1 cellular context compared by ENCODE assay signal in genomic region chr22:21673534-21674321, GRCh38.
TF ChIP-seq lines count a peak whose summit lies in the region.

No MANE protein-coding gene starts in this region.

TF ChIP-seq in K562, 482 proteins besides CTCF, POLR2A, EP300 and RAD21 (continues in another document):
- no peak for TF ChIP-seq STAG1 (CRISPR knock-in tag; IDR thresholded peaks at IDR 0.05; ENCODE audit: borderline replicate concordance)
- no peak for TF ChIP-seq NCOA6 (IDR thresholded peaks at IDR 0.05)
- TF ChIP-seq ARID4B (CRISPR knock-in tag; IDR thresholded peaks at IDR 0.05), result no peak
- no peak for TF ChIP-seq ZBED1 (IDR thresholded peaks at IDR 0.05)
- no peak for TF ChIP-seq THRAP3 (IDR thresholded peaks at IDR 0.05; ENCODE audit: borderline replicate concordance)
- TF ChIP-seq L3MBTL2 (IDR thresholded peaks at IDR 0.05), result no peak
- no peak for TF ChIP-seq ZSCAN32 (CRISPR knock-in tag; IDR thresholded peaks at IDR 0.05)
- TF ChIP-seq NCOR1 (IDR thresholded peaks at IDR 0.05), result no peak
- no peak for TF ChIP-seq CEBPB (tag; IDR thresholded peaks at IDR 0.05)
- TF ChIP-seq AFF4 (CRISPR knock-in tag; IDR thresholded peaks at IDR 0.05), result no peak
- TF ChIP-seq ZNF184 (CRISPR knock-in tag; IDR thresholded peaks at IDR 0.05), result no peak
- TF ChIP-seq ESRRB (CRISPR knock-in tag; IDR thresholded peaks at IDR 0.05; ENCODE audit: borderline replicate concordance), result no peak
- TF ChIP-seq ATF7 (IDR thresholded peaks at IDR 0.05), result no peak
- no peak for TF ChIP-seq CBX2 (IDR thresholded peaks at IDR 0.05; ENCODE audit: insufficient read depth, low read length, poor library complexity, severe bottlenecking)
- TF ChIP-seq ARID3B (CRISPR knock-in tag; IDR thresholded peaks at IDR 0.05; ENCODE audit: borderline replicate concordance), result 0 out of 2 replicates have a peak, but pooled peaks have one; percentile 36
- no peak for TF ChIP-seq MBD1 (CRISPR knock-in tag; IDR thresholded peaks at IDR 0.05)
- TF ChIP-seq CGGBP1 (CRISPR knock-in tag; IDR thresholded peaks at IDR 0.05), result no peak
- no peak for TF ChIP-seq FOXA1 (IDR thresholded peaks at IDR 0.05; ENCODE audit: borderline replicate concordance)
- TF ChIP-seq PML (IDR thresholded peaks at IDR 0.05; ENCODE audit: low read length), result no peak
- TF ChIP-seq CHD2 (IDR thresholded peaks at IDR 0.05; ENCODE audit: low read depth, low read length), result 0 out of 2 replicates have a peak, but pooled peaks have one; percentile 1
- TF ChIP-seq SLC30A9 (CRISPR knock-in tag; IDR thresholded peaks at IDR 0.05), result no peak
- no peak for TF ChIP-seq ZBTB11 (CRISPR knock-in tag; IDR thresholded peaks at IDR 0.05)
- TF ChIP-seq ZNF165 (CRISPR knock-in tag; IDR thresholded peaks at IDR 0.05; ENCODE audit: borderline replicate concordance), result no peak
- no peak for TF ChIP-seq ILF3 (IDR thresholded peaks at IDR 0.05; ENCODE audit: borderline replicate concordance)
- no peak for TF ChIP-seq OTX1 (CRISPR knock-in tag; IDR thresholded peaks at IDR 0.05)
- peak; percentile 34 for TF ChIP-seq SMAD1 (IDR thresholded peaks at IDR 0.05; ENCODE audit: low read depth, low read length, partially characterized antibody)
- TF ChIP-seq ELF4 (CRISPR knock-in tag; IDR thresholded peaks at IDR 0.05), result no peak
- TF ChIP-seq ZNF695 (CRISPR knock-in tag; IDR thresholded peaks at IDR 0.05), result no peak
- TF ChIP-seq GTF3C2 (IDR thresholded peaks at IDR 0.05; ENCODE audit: borderline replicate concordance, extremely low read depth, insufficient read length), result no peak
- no peak for TF ChIP-seq HSF4 (CRISPR knock-in tag; IDR thresholded peaks at IDR 0.05; ENCODE audit: borderline replicate concordance)
- TF ChIP-seq CAMTA2 (CRISPR knock-in tag; conservative IDR thresholded peaks at IDR 0.05), result no peak
- peak in 1 of 2 experiments; percentile 48; a peak in 1 of 4 replicates for TF ChIP-seq TBL1XR1 (IDR thresholded peaks at IDR 0.05; ENCODE audit: low read length in 2 of 2)
- 0 out of 4 replicates have a peak, but pooled peaks of 1 of the 2 experiments have one; percentile 8 for TF ChIP-seq SIN3A (IDR thresholded peaks at IDR 0.05; ENCODE audit: borderline replicate concordance in 2 of 2, control insufficient read depth in 1 of 2, low read depth in 2 of 2, low read length in 2 of 2)
- TF ChIP-seq ZNF277 (CRISPR knock-in tag; IDR thresholded peaks at IDR 0.05; ENCODE audit: borderline replicate concordance), result no peak
- TF ChIP-seq ZNF146 (CRISPR knock-in tag; IDR thresholded peaks at IDR 0.05; ENCODE audit: unreplicated experiment), result no peak
- TF ChIP-seq FOXK1 (CRISPR knock-in tag; IDR thresholded peaks at IDR 0.05; ENCODE audit: borderline replicate concordance), result no peak
- peak; percentile 35 for TF ChIP-seq RBBP5 (IDR thresholded peaks at IDR 0.05; ENCODE audit: borderline replicate concordance, insufficient read depth, low read length, poor library complexity, severe bottlenecking)
- TF ChIP-seq ZNF79 (CRISPR knock-in tag; IDR thresholded peaks at IDR 0.05; ENCODE audit: low read depth), result no peak
- TF ChIP-seq ZNF583 (CRISPR knock-in tag; IDR thresholded peaks at IDR 0.05), result no peak
- TF ChIP-seq WHSC1 (IDR thresholded peaks at IDR 0.05; ENCODE audit: low read length), result peak; percentile 74
